Comparison of ENCODE assay signal across 25 cellular contexts in the genomic region with DNA sequence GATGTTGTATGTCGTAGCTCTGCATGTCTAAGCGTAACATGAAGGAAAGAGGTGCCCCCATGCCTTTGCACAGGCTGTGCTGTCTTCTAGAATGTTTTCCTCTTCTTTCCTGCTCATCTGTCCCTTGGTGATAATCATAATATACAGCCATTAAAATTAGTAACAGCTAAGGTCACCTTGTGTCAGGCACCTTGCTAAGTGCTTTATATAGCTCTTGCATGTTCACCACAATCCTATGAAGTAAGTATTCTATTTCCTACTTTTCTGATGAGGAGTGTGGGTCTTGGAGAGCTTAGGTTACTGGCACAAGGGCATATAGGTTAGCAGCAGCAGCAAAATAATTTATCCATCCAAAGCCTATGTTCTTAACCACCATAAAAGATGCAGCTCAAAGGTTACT.
"Had no signal": no experiment of that assay in that cellular context is flagged by ENCODE, and none has a peak within 500 bp of the region (broad histone marks: within the 10 kb centered on the region; RNA-seq: fewer than 3 reads in every experiment).

No MANE protein-coding gene starts in this region.

- DNase-seq: activated CD4-positive, alpha-beta memory T cell treated with anti-CD3 and anti-CD28 coated beads, Interleukin-2, amount 10 ng/mL, durations not matched to agents 7 days and 5 days; activated CD4-positive, alpha-beta T cell treated with anti-CD3 and anti-CD28 coated beads for 36 hours; activated CD4-positive, alpha-beta T cell treated with anti-CD3 and anti-CD28 coated beads, Interleukin-2, amount 10 ng/mL, durations not matched to agents 24 days and 14 days; activated CD4-positive, alpha-beta T cell treated with anti-CD3 and anti-CD28 coated beads, Interleukin-2, amount 50 U/mL, for 4 hours; activated CD4-positive, CD25-positive, alpha-beta regulatory T cell; activated CD4-positive, CD25-positive, alpha-beta regulatory T cell treated with anti-CD3 and anti-CD28 coated beads, Interleukin-2, amount 50 U/mL, for 72 hours; activated CD8-positive, alpha-beta memory T cell treated with anti-CD3 and anti-CD28 coated beads, Interleukin-2, amount 50 U/mL, for 48 hours; activated gamma-delta T cell; activated naive CD4-positive, alpha-beta T cell; activated naive CD4-positive, alpha-beta T cell treated with anti-CD3 and anti-CD28 coated beads, Interleukin-2, amount 10 ng/mL, durations not matched to agents 7 days and 5 days; activated naive CD8-positive, alpha-beta T cell treated with anti-CD3 and anti-CD28 coated beads, Interleukin-2, amount 10 ng/mL, durations not matched to agents 7 days and 5 days; activated T-cell treated with anti-CD3 and anti-CD28 coated beads for 4 hours; activated T-cell treated with anti-CD3 and anti-CD28 coated beads, Interleukin-2, amount 50 U/mL, for 24 hours; activated T-cell treated with anti-CD3 and anti-CD28 coated beads, Interleukin-2, amount 50 U/mL, for 72 hours; dorsolateral prefrontal cortex; effector memory CD4-positive, alpha-beta T cell; endodermal cell; foreskin fibroblast; T-helper 2 cell had no signal

- H3K27ac ChIP-seq: ascending aorta, breast epithelium, cardiac muscle cell, coronary artery, dorsolateral prefrontal cortex had no signal

- H3K9me3 ChIP-seq: ascending aorta, breast epithelium had no signal

- H3K27me3 ChIP-seq: ascending aorta, breast epithelium, cardiac muscle cell, dorsolateral prefrontal cortex had no signal

- ATAC-seq: activated CD4-positive, alpha-beta T cell treated with anti-CD3 and anti-CD28 coated beads for 36 hours; activated naive CD4-positive, alpha-beta T cell treated with anti-CD3 and anti-CD28 coated beads, Interleukin-2, amount 50 U/mL, for 72 hours; activated T-cell treated with anti-CD3 and anti-CD28 coated beads, Interleukin-2, amount 50 U/mL, for 72 hours; esophagus mucosa had no signal

- H3K4me3 ChIP-seq: ascending aorta, breast epithelium, cardiac muscle cell, coronary artery, dorsolateral prefrontal cortex had no signal

- H3K4me1 ChIP-seq: ascending aorta, breast epithelium had no signal

- H3K36me3 ChIP-seq: ascending aorta, breast epithelium, cardiac muscle cell had no signal
